ENCODE assay signal across 1 cellular context in the genomic region with DNA sequence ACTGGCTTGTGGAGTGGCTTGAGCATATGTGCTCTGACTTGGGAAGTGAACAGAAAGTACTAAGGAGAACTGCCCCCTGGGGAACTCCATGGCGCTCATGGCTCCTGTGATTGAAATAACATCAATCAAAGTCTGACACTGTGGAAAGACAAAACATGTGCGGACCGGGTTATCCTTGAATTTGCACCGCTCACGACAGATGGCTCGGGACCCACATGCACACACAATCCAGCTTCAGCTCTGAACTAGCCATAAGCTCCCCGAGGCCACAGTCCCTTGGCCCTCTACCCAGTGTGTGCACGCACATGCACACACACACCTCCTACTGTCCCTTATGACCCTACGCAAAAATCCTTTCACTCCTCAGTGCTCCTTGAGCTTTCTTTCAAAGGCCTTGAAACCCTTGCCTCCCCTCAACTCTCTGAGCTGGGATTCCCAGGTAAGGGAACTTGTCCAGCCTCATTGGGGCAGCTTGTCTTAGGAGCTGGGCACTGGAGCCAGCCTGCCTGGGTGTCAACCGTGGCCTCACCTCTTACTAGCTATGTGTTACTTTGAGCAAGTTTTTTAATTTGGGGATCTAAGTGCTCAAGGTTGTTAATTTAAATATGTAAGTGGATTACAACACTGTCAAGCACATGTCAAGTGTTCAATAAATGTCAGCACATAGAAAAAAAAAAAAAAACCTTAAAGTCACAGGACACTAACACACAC.
TF ChIP-seq lines count a peak whose summit lies in the region.

No MANE protein-coding gene starts in this region.

TF ChIP-seq in IMR-90, 13 proteins besides CTCF, POLR2A, EP300 and RAD21:
- TF ChIP-seq RFX5 (IDR thresholded peaks at IDR 0.05; ENCODE audit: low read depth, low read length) = no peak
- TF ChIP-seq CEBPB (IDR thresholded peaks at IDR 0.05; ENCODE audit: low read depth, low read length) = no peak
- TF ChIP-seq MAFK (IDR thresholded peaks at IDR 0.05; ENCODE audit: low read depth, low read length) = no peak
- TF ChIP-seq MAZ (IDR thresholded peaks at IDR 0.05; ENCODE audit: borderline replicate concordance, low read depth, low read length) = no peak
- TF ChIP-seq, protein P1, sequence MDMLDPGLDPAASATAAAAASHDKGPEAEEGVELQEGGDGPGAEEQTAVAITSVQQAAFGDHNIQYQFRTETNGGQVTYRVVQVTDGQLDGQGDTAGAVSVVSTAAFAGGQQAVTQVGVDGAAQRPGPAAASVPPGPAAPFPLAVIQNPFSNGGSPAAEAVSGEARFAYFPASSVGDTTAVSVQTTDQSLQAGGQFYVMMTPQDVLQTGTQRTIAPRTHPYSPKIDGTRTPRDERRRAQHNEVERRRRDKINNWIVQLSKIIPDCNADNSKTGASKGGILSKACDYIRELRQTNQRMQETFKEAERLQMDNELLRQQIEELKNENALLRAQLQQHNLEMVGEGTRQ (IDR thresholded peaks at IDR 0.05; ENCODE audit: low read depth, low read length) = no peak
- TF ChIP-seq, protein P2, sequence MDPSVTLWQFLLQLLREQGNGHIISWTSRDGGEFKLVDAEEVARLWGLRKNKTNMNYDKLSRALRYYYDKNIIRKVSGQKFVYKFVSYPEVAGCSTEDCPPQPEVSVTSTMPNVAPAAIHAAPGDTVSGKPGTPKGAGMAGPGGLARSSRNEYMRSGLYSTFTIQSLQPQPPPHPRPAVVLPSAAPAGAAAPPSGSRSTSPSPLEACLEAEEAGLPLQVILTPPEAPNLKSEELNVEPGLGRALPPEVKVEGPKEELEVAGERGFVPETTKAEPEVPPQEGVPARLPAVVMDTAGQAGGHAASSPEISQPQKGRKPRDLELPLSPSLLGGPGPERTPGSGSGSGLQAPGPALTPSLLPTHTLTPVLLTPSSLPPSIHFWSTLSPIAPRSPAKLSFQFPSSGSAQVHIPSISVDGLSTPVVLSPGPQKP (IDR thresholded peaks at IDR 0.05; ENCODE audit: borderline replicate concordance, low read depth, low read length) = no peak
- no peak for TF ChIP-seq BHLHE40 (IDR thresholded peaks at IDR 0.05; ENCODE audit: low read depth, low read length)
- no peak for TF ChIP-seq CHD1 (IDR thresholded peaks at IDR 0.05; ENCODE audit: low read depth, low read length)
- no peak for TF ChIP-seq FOS (IDR thresholded peaks at IDR 0.05; ENCODE audit: low read depth, low read length)
